In genomic region chr12:14920475-14921126, GRCh38 we compare ENCODE assay signal across 13 cellular contexts. TPM values are rescaled to one million over a fixed set of nuclear protein-coding genes. Genes with fewer than 3 reads are reported as not detected.
DNase-seq lines count a peak whose midpoint lies in the region; ATAC-seq and TF ChIP-seq lines count a peak whose summit lies in the region.
"Had no signal": no experiment of that assay in that cellular context is flagged by ENCODE, and none has a peak within 500 bp of the region (broad histone marks: within the 10 kb centered on the region; RNA-seq: fewer than 3 reads in every experiment).

No MANE protein-coding gene starts in this region.

- no peaks in the 10 kb centered on the region for H3K79me2 ChIP-seq in Loucy (ENCODE audit: insufficient read depth, low read length)

- ATAC-seq in GM18499 (IDR thresholded peaks at IDR 0.05; ENCODE audit: insufficient read depth, unreplicated experiment) (peak; percentile 38), GM21528 (IDR thresholded peaks at IDR 0.05; ENCODE audit: low FRiP score, unreplicated experiment) (peak; percentile 89)
- ATAC-seq in effector memory CD8-positive, alpha-beta T cell (replicated peaks): peak; percentile 83

- no peaks in the 10 kb centered on the region for H3K9me2 ChIP-seq in Loucy (replicated peaks; ENCODE audit: low read depth, low read length)

- H3K9ac ChIP-seq in Loucy (ENCODE audit: low read depth, low read length, poor library complexity, severe bottlenecking): no peak overlapping the region

- H3K4me3 ChIP-seq in Loucy (ENCODE audit: low read length, poor library complexity, severe bottlenecking): peak overlapping the region; percentile 6
- H3K4me3 ChIP-seq in vagina: no peak overlapping the region

- H3K4me1 Mint-ChIP-seq in effector memory CD8-positive, alpha-beta T cell (ENCODE audit: low read depth in 2 of 2): peaks cover 14 to 18% of the 10 kb centered on the region in 2 donors
- peaks cover 5% of the 10 kb centered on the region for H3K4me1 Mint-ChIP-seq in CD14-positive monocyte

- no peak overlapping the region for H3K4me3 Mint-ChIP-seq in effector memory CD8-positive, alpha-beta T cell
- H3K4me3 Mint-ChIP-seq in CD14-positive monocyte: no peak overlapping the region

- H3K4me2 ChIP-seq in Loucy (ENCODE audit: low read depth, low read length, poor library complexity, severe bottlenecking): peak overlapping the region; percentile 57

- no peaks in the 10 kb centered on the region for H3K9me3 Mint-ChIP-seq in effector memory CD8-positive, alpha-beta T cell
- H3K9me3 Mint-ChIP-seq in CD14-positive monocyte: peaks cover 0 to 1% (median 0%) of the 10 kb centered on the region in 7 donors

- DNase-seq in effector memory CD8-positive, alpha-beta T cell: no peak
- DNase-seq in NCI-H1436 treated with DMSO at 0.1 percent for 48 hours (lab: John Stamatoyannopoulos, UW) (no peak), vagina (ENCODE audit: extremely low spot score in 2 of 2) (no peak), CD14-positive monocyte (ENCODE audit: low spot score) (no peak), NCI-H2227 treated with DMSO at 0.1 percent for 48 hours (lab: John Stamatoyannopoulos, UW) (no peak)
- DNase-seq: foreskin melanocyte, NCI-H146, T1000 had no signal

- peaks cover 21% of the 10 kb centered on the region for H3K4me1 ChIP-seq in Loucy (ENCODE audit: insufficient read depth, low read length, poor library complexity, severe bottlenecking)
- H3K4me1 ChIP-seq in vagina: no peaks in the 10 kb centered on the region

- H3K36me3 Mint-ChIP-seq in effector memory CD8-positive, alpha-beta T cell (ENCODE audit: insufficient read depth): peaks cover 38% of the 10 kb centered on the region
- H3K36me3 Mint-ChIP-seq in CD14-positive monocyte: peaks cover 67 to 70% of the 10 kb centered on the region in 2 donors

- peak overlapping the region; percentile 57; the same call in 1 of the 2 replicates for H2AFZ ChIP-seq in Loucy (ENCODE audit: low read length)

- H3K36me3 ChIP-seq in Loucy (ENCODE audit: insufficient read depth, low read length) (no peaks in the 10 kb centered on the region), vagina (no peaks in the 10 kb centered on the region)

- H3K27me3 Mint-ChIP-seq in effector memory CD8-positive, alpha-beta T cell: no peaks in the 10 kb centered on the region
- H3K27me3 Mint-ChIP-seq in CD14-positive monocyte (ENCODE audit: low read depth in 3 of 3): peaks cover 0 to 3% (median 0%) of the 10 kb centered on the region in 3 donors

- H3F3A ChIP-seq in Loucy (ENCODE audit: low read depth): no peaks in the 10 kb centered on the region

- H3K27ac ChIP-seq in vagina: no peak overlapping the region
- H3K27ac ChIP-seq: neutrophil had no signal

- intact Hi-C loops in vagina (cut with DNase I): no loop called here
- intact Hi-C loops in CD14-positive monocyte (cut with micrococcal nuclease): no loop called here

- no peaks in the 10 kb centered on the region for H3K27me3 ChIP-seq in Loucy (ENCODE audit: insufficient read depth, low read length, poor library complexity, severe bottlenecking)
- H3K27me3 ChIP-seq in vagina: no peaks in the 10 kb centered on the region
- H3K27me3 ChIP-seq: neutrophil had no signal

- TF ChIP-seq CTCF in Loucy (conservative IDR thresholded peaks at IDR 0.05; ENCODE audit: low read length) (no peak), vagina (IDR thresholded peaks at IDR 0.05) (no peak), CD14-positive monocyte (IDR thresholded peaks at IDR 0.05) (no peak)

- no peak for TF ChIP-seq POLR2A in vagina (IDR thresholded peaks at IDR 0.05)

- peak overlapping the region; percentile 69 to 77 for H3K27ac Mint-ChIP-seq in effector memory CD8-positive, alpha-beta T cell
- no peak overlapping the region for H3K27ac Mint-ChIP-seq in CD14-positive monocyte

- H3K9me3 ChIP-seq in Loucy (ENCODE audit: insufficient read depth, low read depth, low read length) (no peaks in the 10 kb centered on the region; the same call in 1 of the 2 replicates), vagina (no peaks in the 10 kb centered on the region)
- H3K9me3 ChIP-seq: neutrophil had no signal

- no peaks in the 10 kb centered on the region for H4K20me1 ChIP-seq in Loucy (ENCODE audit: insufficient read depth, low read length, poor library complexity, severe bottlenecking)

RNA-seq across cellular contexts. Expression of gene ERP27, which starts 17.7 kb away (rescaled TPM):
- total RNA-seq in vagina: 2.2 TPM
- polyA plus RNA-seq in CD14-positive monocyte: 1 to 10 TPM; 2.5 TPM

RNA-seq across cellular contexts. Expression of gene MGP, which starts 34.9 kb away (rescaled TPM):
- 1,065 TPM for total RNA-seq in vagina
- not detected for polyA plus RNA-seq in CD14-positive monocyte

RNA-seq across cellular contexts. Expression of gene ARHGDIB, which starts 40.8 kb away (rescaled TPM):
- 153 TPM for total RNA-seq in vagina
- polyA plus RNA-seq in CD14-positive monocyte: 1,000 to 10,000 TPM; 1,854 to 2,228 TPM

RNA-seq across cellular contexts. Expression of gene PDE6H, which starts 52.2 kb away (rescaled TPM):
- not detected for total RNA-seq in vagina
- under 1 TPM in 1 of 2 donors, not detected in 1; 0.33 TPM for polyA plus RNA-seq in CD14-positive monocyte
- total RNA-seq: kidney epithelial cell had no signal

Comparison
In these comparisons a context has a peak if more than half of its experiments do, and no peak if none do; other contexts are left out.
1. ATAC-seq: peak in every context shown above with its lines; median percentile 89 in GM21528; 83 in effector memory CD8-positive, alpha-beta T cell; 38 in GM18499.
2. H3K27ac Mint-ChIP-seq: peak in effector memory CD8-positive, alpha-beta T cell (2 of 2); none in CD14-positive monocyte (0 of 7).